8 cellular contexts compared by ENCODE assay signal in genomic region chr11:65488273-65489058, GRCh38. TPM values are rescaled to one million over a fixed set of nuclear protein-coding genes. Genes with fewer than 3 reads are reported as not detected.
A peak's percentile ranks its signal among the peaks of the same experiment; 100 is the strongest.
DNase-seq lines count a peak whose midpoint lies in the region; TF ChIP-seq lines count a peak whose summit lies in the region.

No MANE protein-coding gene starts in this region.

- H3K9ac ChIP-seq in Loucy (ENCODE audit: low read depth, low read length, poor library complexity, severe bottlenecking) (peak overlapping the region; percentile 38), mucosa of rectum (ENCODE audit: low read depth in 1 of 2, low read length in 2 of 2) (peak overlapping the region; percentile 68 to 77)

- H3K4me1 Mint-ChIP-seq in dendritic cell treated with granulocyte-macrophage colony-stimulating factor and Interleukin-4, amounts not matched to agents 40 ng/mL and 50 ng/mL, for 4 days (ENCODE audit: low read depth): peaks cover 75% of the 10 kb centered on the region

- peaks cover 51% of the 10 kb centered on the region for H3K4me1 ChIP-seq in BE2C
- peaks cover 45% of the 10 kb centered on the region for H3K4me1 ChIP-seq in Loucy (ENCODE audit: insufficient read depth, low read length, poor library complexity, severe bottlenecking)
- peaks cover 65 to 73% of the 10 kb centered on the region in 2 donors for H3K4me1 ChIP-seq in mucosa of rectum (ENCODE audit: control insufficient read depth in 2 of 2, insufficient read depth in 2 of 2, low read length in 2 of 2)

- no peaks in the 10 kb centered on the region for H3K36me3 Mint-ChIP-seq in dendritic cell treated with granulocyte-macrophage colony-stimulating factor and Interleukin-4, amounts not matched to agents 40 ng/mL and 50 ng/mL, for 4 days (ENCODE audit: low read depth)

- no peaks in the 10 kb centered on the region for H3K79me2 ChIP-seq in Loucy (ENCODE audit: insufficient read depth, low read length)

- H3K4me3 ChIP-seq in BE2C (ENCODE audit: low read depth, low read length) (peak overlapping the region; percentile 44), Loucy (ENCODE audit: low read length, poor library complexity, severe bottlenecking) (no peak overlapping the region), mucosa of rectum (ENCODE audit: low read length in 2 of 2) (peak overlapping the region; percentile 37 to 44)

- peak overlapping the region; percentile 96 for H3K27ac Mint-ChIP-seq in dendritic cell treated with granulocyte-macrophage colony-stimulating factor and Interleukin-4, amounts not matched to agents 40 ng/mL and 50 ng/mL, for 4 days

- H3F3A ChIP-seq in Loucy (ENCODE audit: low read depth): no peaks in the 10 kb centered on the region

- H3K27me3 ChIP-seq in BE2C (no peaks in the 10 kb centered on the region), Loucy (ENCODE audit: insufficient read depth, low read length, poor library complexity, severe bottlenecking) (no peaks in the 10 kb centered on the region), mucosa of rectum (ENCODE audit: control insufficient read depth in 2 of 2, insufficient read depth in 2 of 2, low read length in 2 of 2) (no peaks in the 10 kb centered on the region)

- no peaks in the 10 kb centered on the region for H3K27me3 Mint-ChIP-seq in dendritic cell treated with granulocyte-macrophage colony-stimulating factor and Interleukin-4, amounts not matched to agents 40 ng/mL and 50 ng/mL, for 4 days

- H4K20me1 ChIP-seq in Loucy (ENCODE audit: insufficient read depth, low read length, poor library complexity, severe bottlenecking): no peaks in the 10 kb centered on the region

- intact Hi-C loops in dendritic cell treated with granulocyte-macrophage colony-stimulating factor and Interleukin-4, amounts not matched to agents 40 ng/mL and 50 ng/mL, for 4 days (cut with micrococcal nuclease): no loop called here

- peak overlapping the region; percentile 79 for H3K4me2 ChIP-seq in Loucy (ENCODE audit: low read depth, low read length, poor library complexity, severe bottlenecking)

- H3K9me3 Mint-ChIP-seq in dendritic cell treated with granulocyte-macrophage colony-stimulating factor and Interleukin-4, amounts not matched to agents 40 ng/mL and 50 ng/mL, for 4 days: no peaks in the 10 kb centered on the region

- H2AFZ ChIP-seq in Loucy (ENCODE audit: low read length): no peak overlapping the region

- H3K9me3 ChIP-seq in BE2C (no peaks in the 10 kb centered on the region), Loucy (ENCODE audit: insufficient read depth, low read depth, low read length) (no peaks in the 10 kb centered on the region), mucosa of rectum (ENCODE audit: control insufficient read depth in 2 of 2, low read length in 2 of 2) (no peaks in the 10 kb centered on the region)

- DNase-seq in BE2C: no peak
- DNase-seq in epidermal melanocyte (ENCODE audit: insufficient read length, low spot score): no peak
- DNase-seq in stimulated activated CD4-positive, alpha-beta T cell treated with anti-CD3 and anti-CD28 coated beads, Interleukin-2, amount 100 ng/mL, for 24 hours: no peak
- DNase-seq in T-helper 2 cell: no peak
- DNase-seq in activated CD4-positive, alpha-beta T cell treated with anti-CD3 and anti-CD28 coated beads, Interleukin-2, amount 50 U/mL, for 48 hours: no peak

- no peak overlapping the region for H3K4me3 Mint-ChIP-seq in dendritic cell treated with granulocyte-macrophage colony-stimulating factor and Interleukin-4, amounts not matched to agents 40 ng/mL and 50 ng/mL, for 4 days

- H3K9me2 ChIP-seq in Loucy (replicated peaks; ENCODE audit: low read depth, low read length): no peaks in the 10 kb centered on the region

- TF ChIP-seq CTCF in BE2C (IDR thresholded peaks at IDR 0.05; ENCODE audit: low read depth, low read length) (no peak), Loucy (conservative IDR thresholded peaks at IDR 0.05; ENCODE audit: low read length) (0 out of 2 replicates have a peak, but pooled peaks have one; percentile 7)

- peak overlapping the region; percentile 92 to 96 for H3K27ac ChIP-seq in mucosa of rectum (ENCODE audit: low read depth in 2 of 2, low read length in 2 of 2)

- H3K36me3 ChIP-seq in BE2C (no peaks in the 10 kb centered on the region), Loucy (ENCODE audit: insufficient read depth, low read length) (no peaks in the 10 kb centered on the region), mucosa of rectum (ENCODE audit: control insufficient read depth in 2 of 2, insufficient read depth in 2 of 2, low read length in 2 of 2) (no peaks in the 10 kb centered on the region)

RNA-seq across cellular contexts. Expression of gene MALAT1, which starts 10.4 kb away (rescaled TPM):
- polyA plus RNA-seq in BE2C (2012; ENCODE audit: insufficient read depth, insufficient read length, low read depth): 273 TPM

RNA-seq across cellular contexts. Expression of gene SCYL1, which starts 36.4 kb away (rescaled TPM):
- polyA plus RNA-seq in BE2C (2012; ENCODE audit: insufficient read depth, insufficient read length, low read depth): 66.9 TPM
